In the genomic region with DNA sequence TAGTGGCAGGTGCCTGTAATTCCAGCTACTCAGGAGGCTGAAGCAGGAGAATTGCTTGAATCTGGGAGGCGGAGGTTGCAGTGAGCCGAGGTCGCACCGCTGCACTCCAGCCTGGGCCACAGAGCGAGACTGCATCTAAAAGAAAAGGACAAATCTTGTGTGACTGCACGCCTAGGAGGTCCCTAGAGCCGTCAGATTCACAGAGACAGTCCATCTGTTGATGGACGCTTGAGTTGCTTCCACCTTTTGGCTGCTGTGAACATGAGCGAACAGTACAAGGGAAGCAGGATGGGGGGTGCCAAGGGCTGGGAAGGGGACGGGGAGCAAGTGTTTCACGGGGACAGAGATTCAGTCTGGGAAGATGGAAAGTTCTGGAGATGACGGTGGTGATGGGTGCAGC, we compare ENCODE assay signal across 16 cellular contexts.
A peak's percentile ranks its signal among the peaks of the same experiment; 100 is the strongest.
DNase-seq lines count a peak whose midpoint lies in the region; ATAC-seq, FAIRE-seq and TF ChIP-seq lines count a peak whose summit lies in the region.
"Had no signal": no experiment of that assay in that cellular context is flagged by ENCODE, and none has a peak within 500 bp of the region (broad histone marks: within the 10 kb centered on the region; RNA-seq: fewer than 3 reads in every experiment).

No MANE protein-coding gene starts in this region.

- H3K4me3 Mint-ChIP-seq in activated CD8-positive, alpha-beta T cell treated with anti-CD3 and anti-CD28 coated beads, Interleukin-2, amount 10 ng/mL, durations not matched to agents 7 days and 5 days: no peak overlapping the region
- no peak overlapping the region for H3K4me3 Mint-ChIP-seq in activated CD8-positive, alpha-beta T cell treated with anti-CD3 and anti-CD28 coated beads for 36 hours
- H3K4me3 Mint-ChIP-seq in WTC11: no peak overlapping the region
- H3K4me3 Mint-ChIP-seq: central memory CD8-positive, alpha-beta T cell had no signal

- no peak overlapping the region for H4K5ac ChIP-seq in IMR-90 (ENCODE audit: low read depth, low read length)

- peaks cover 60% of the 10 kb centered on the region for H3K4me1 Mint-ChIP-seq in activated CD8-positive, alpha-beta T cell treated with anti-CD3 and anti-CD28 coated beads, Interleukin-2, amount 10 ng/mL, durations not matched to agents 7 days and 5 days (ENCODE audit: low read depth)
- H3K4me1 Mint-ChIP-seq in activated CD8-positive, alpha-beta T cell treated with anti-CD3 and anti-CD28 coated beads for 36 hours (ENCODE audit: low read depth): peaks cover 51% of the 10 kb centered on the region
- H3K4me1 Mint-ChIP-seq in WTC11: peaks cover 20% of the 10 kb centered on the region

- no peak overlapping the region for H4K91ac ChIP-seq in IMR-90 (ENCODE audit: insufficient read depth, low read depth, low read length)

- FAIRE-seq in GM12878 (lab: Jason Lieb, UNC): no peak
- FAIRE-seq: A204.1, K562 had no signal

- H3K36me3 Mint-ChIP-seq in activated CD8-positive, alpha-beta T cell treated with anti-CD3 and anti-CD28 coated beads, Interleukin-2, amount 10 ng/mL, durations not matched to agents 7 days and 5 days (ENCODE audit: low read depth): peaks cover 7% of the 10 kb centered on the region
- H3K36me3 Mint-ChIP-seq in activated CD8-positive, alpha-beta T cell treated with anti-CD3 and anti-CD28 coated beads for 36 hours (ENCODE audit: low read depth): peaks cover 5% of the 10 kb centered on the region
- no peaks in the 10 kb centered on the region; the same call in 1 of the 2 replicates for H3K36me3 Mint-ChIP-seq in WTC11

- H2AK5ac ChIP-seq in IMR-90 (ENCODE audit: low read depth, low read length): 0 out of 2 replicates have a peak overlapping the region, but pooled peaks have one; percentile 14

- no TSS peak for BruUV-seq in IMR-90 (replicated peaks; lab: Mats Ljungman, UMichigan)
- no TSS peak for BruUV-seq in GM12878 (replicated peaks; lab: Mats Ljungman, UMichigan)

- no peak overlapping the region for H3K18ac ChIP-seq in IMR-90 (ENCODE audit: low read depth, low read length)

- no peak for TF ChIP-seq EP300 in GM12878 (IDR thresholded peaks at IDR 0.05; ENCODE audit: borderline replicate concordance in 1 of 2, control insufficient read depth in 1 of 2, low read depth in 2 of 2, low read length in 2 of 2)

- H3K9ac ChIP-seq in IMR-90 (ENCODE audit: low read depth, low read length): no peak overlapping the region
- peak overlapping the region; percentile 55 for H3K9ac ChIP-seq in GM12878 (ENCODE audit: control insufficient read depth, insufficient read depth, low read length)

- in situ Hi-C loops in IMR-90 (cut with MboI; ENCODE audit: low sequenced_read_pairs): no loop called here
- in situ Hi-C loops in GM12878 (cut with MboI): no loop called here

- H3K9me3 ChIP-seq in IMR-90 (ENCODE audit: control insufficient read depth, insufficient read depth, low read length) (0 out of 2 replicates have a peak, but pooled peaks cover 1% of the 10 kb centered on the region), GM12878 (replicated peaks; ENCODE audit: control insufficient read depth, insufficient read depth, low read length) (peaks cover 4% of the 10 kb centered on the region; the same call in 2 of the 3 replicates), psoas muscle (no peaks in the 10 kb centered on the region)

- peak overlapping the region; percentile 0 for H3K27ac Mint-ChIP-seq in activated CD8-positive, alpha-beta T cell treated with anti-CD3 and anti-CD28 coated beads, Interleukin-2, amount 10 ng/mL, durations not matched to agents 7 days and 5 days
- H3K27ac Mint-ChIP-seq in activated CD8-positive, alpha-beta T cell treated with anti-CD3 and anti-CD28 coated beads for 36 hours: no peak overlapping the region
- H3K27ac Mint-ChIP-seq in WTC11: no peak overlapping the region

- no peaks in the 10 kb centered on the region for H3K27me3 Mint-ChIP-seq in activated CD8-positive, alpha-beta T cell treated with anti-CD3 and anti-CD28 coated beads, Interleukin-2, amount 10 ng/mL, durations not matched to agents 7 days and 5 days (ENCODE audit: low read depth)
- H3K27me3 Mint-ChIP-seq in activated CD8-positive, alpha-beta T cell treated with anti-CD3 and anti-CD28 coated beads for 36 hours: no peaks in the 10 kb centered on the region
- H3K27me3 Mint-ChIP-seq in WTC11 (ENCODE audit: low read depth): no peaks in the 10 kb centered on the region
- H3K27me3 Mint-ChIP-seq: central memory CD8-positive, alpha-beta T cell had no signal

- no peak for ATAC-seq in activated CD8-positive, alpha-beta T cell treated with anti-CD3 and anti-CD28 coated beads, Interleukin-2, amount 10 ng/mL, durations not matched to agents 7 days and 5 days
- no peak for ATAC-seq in activated CD8-positive, alpha-beta T cell treated with anti-CD3 and anti-CD28 coated beads for 36 hours
- no peak for ATAC-seq in IMR-90 (ENCODE audit: low read depth)
- peak; percentile 3; the same call in 2 of the 3 replicates for ATAC-seq in GM12878
- no peak for ATAC-seq in psoas muscle
- ATAC-seq in GM21367 (IDR thresholded peaks at IDR 0.05; ENCODE audit: unreplicated experiment): no peak
- no peak for ATAC-seq in WTC11

- H4K8ac ChIP-seq in IMR-90 (ENCODE audit: low read depth in 2 of 2, low read length in 2 of 2): no peak overlapping the region

- no peaks in the 10 kb centered on the region for H3K36me3 ChIP-seq in IMR-90 (ENCODE audit: control insufficient read depth, insufficient read depth, low read length)
- H3K36me3 ChIP-seq in GM12878 (ENCODE audit: control insufficient read depth in 2 of 2, insufficient read depth in 2 of 2, low read length in 1 of 2): 0 out of 4 replicates have a peak, but pooled peaks cover 0 to 3% of the 10 kb centered on the region in 2 experiments
- no peaks in the 10 kb centered on the region for H3K36me3 ChIP-seq in psoas muscle (ENCODE audit: insufficient read depth in 1 of 2, low read depth in 1 of 2)

- H3K79me2 ChIP-seq in GM12878 (ENCODE audit: control insufficient read depth, insufficient read depth, low read length): peaks cover 12% of the 10 kb centered on the region

- peaks cover 3% of the 10 kb centered on the region; the same call in 1 of the 2 replicates for H3K9me1 ChIP-seq in IMR-90 (ENCODE audit: insufficient read depth, low read length)

- no peak overlapping the region for H2BK20ac ChIP-seq in IMR-90 (ENCODE audit: low read depth, low read length)

- H3K27ac ChIP-seq in IMR-90 (ENCODE audit: insufficient read depth, low read length): no peak overlapping the region
- H3K27ac ChIP-seq in GM12878 (ENCODE audit: control insufficient read depth, insufficient read depth): peak overlapping the region; percentile 92
- peak overlapping the region; percentile 32 for H3K27ac ChIP-seq in psoas muscle

- no peaks in the 10 kb centered on the region for H3K9me3 Mint-ChIP-seq in activated CD8-positive, alpha-beta T cell treated with anti-CD3 and anti-CD28 coated beads, Interleukin-2, amount 10 ng/mL, durations not matched to agents 7 days and 5 days (ENCODE audit: insufficient read depth)
- peaks cover 12% of the 10 kb centered on the region for H3K9me3 Mint-ChIP-seq in activated CD8-positive, alpha-beta T cell treated with anti-CD3 and anti-CD28 coated beads for 36 hours
- peaks cover 11% of the 10 kb centered on the region for H3K9me3 Mint-ChIP-seq in WTC11
- H3K9me3 Mint-ChIP-seq: central memory CD8-positive, alpha-beta T cell had no signal

- H3K4me3 ChIP-seq in IMR-90 (ENCODE audit: insufficient read depth, low read depth, low read length) (no peak overlapping the region), GM12878 (peak overlapping the region; percentile 57; the same call in 1 of the 2 replicates), psoas muscle (no peak overlapping the region)
- H3K4me3 ChIP-seq: K562 had no signal

- DNase-seq in activated CD8-positive, alpha-beta T cell treated with anti-CD3 and anti-CD28 coated beads, Interleukin-2, amount 10 ng/mL, durations not matched to agents 7 days and 5 days: no peak
- DNase-seq in activated CD8-positive, alpha-beta T cell treated with anti-CD3 and anti-CD28 coated beads for 36 hours: no peak
- DNase-seq in IMR-90 (no peak), GM12878 (ENCODE audit: low read depth, low spot score) (no peak), psoas muscle (no peak), GF-D8 (lab: John Stamatoyannopoulos, UW) (no peak), WTC11 (ENCODE audit: low spot score) (no peak)
- DNase-seq: activated CD4-positive, alpha-beta T cell treated with anti-CD3 and anti-CD28 coated beads for 4 hours; foreskin fibroblast; NCI-H1092 treated with DMSO at 0.1 percent for 48 hours; occipital lobe; T-helper 9 cell had no signal

- H2BK5ac ChIP-seq in IMR-90 (ENCODE audit: low read depth, low read length, poor library complexity, severe bottlenecking): no peak overlapping the region

- H2AFZ ChIP-seq in IMR-90 (replicated peaks; ENCODE audit: low read length, poor library complexity): no peak overlapping the region
- H2AFZ ChIP-seq in GM12878 (ENCODE audit: control insufficient read depth, low read depth, low read length): peak overlapping the region; percentile 47

- no peaks in the 10 kb centered on the region for H3K79me1 ChIP-seq in IMR-90 (ENCODE audit: low read depth in 1 of 2, low read length in 2 of 2)

- RAD21 ChIA-PET in GM12878 (lab: Charles Lee; ENCODE audit: unreplicated experiment): interaction anchor here (1.1 to 5.7 kb wide), 5 partner anchors 12 to 169 kb away, joined by 3 to 74 read pairs (median 4); a partner anchor contains a TSS

- no peak overlapping the region for H2BK15ac ChIP-seq in IMR-90 (ENCODE audit: low read depth, low read length)

- POLR2A ChIA-PET in activated CD8-positive, alpha-beta T cell treated with anti-CD3 and anti-CD28 coated beads, Interleukin-2, amount 10 ng/mL, durations not matched to agents 7 days and 5 days (lab: Charles Lee): interaction anchor here (8.7 kb wide), 1 partner anchor 147 kb away, joined by 143 read pairs; a partner anchor contains a TSS
- POLR2A ChIA-PET in activated CD8-positive, alpha-beta T cell treated with anti-CD3 and anti-CD28 coated beads for 36 hours (lab: Charles Lee): interaction anchor here (1.2 kb wide), 1 partner anchor 14 kb away, joined by 3 read pairs; no protein-coding TSS in a partner anchor
- POLR2A ChIA-PET in IMR-90 (lab: Charles Lee; ENCODE audit: unreplicated experiment) (no interaction called here), GM12878 (lab: Charles Lee) (interaction anchor here (0.7 to 1.3 kb wide), 5 partner anchors 12 to 161 kb away, joined by 3 to 5 read pairs (median 3); no protein-coding TSS in a partner anchor), WTC11 (lab: Charles Lee) (no interaction called here)

- H3K4ac ChIP-seq in IMR-90 (ENCODE audit: low read depth, low read length): no peak overlapping the region

- H3K14ac ChIP-seq in IMR-90 (replicated peaks; ENCODE audit: low read depth, low read length): no peak overlapping the region

- H3K4me1 ChIP-seq in IMR-90 (ENCODE audit: control insufficient read depth, insufficient read depth, low read length): peaks cover 12% of the 10 kb centered on the region
- H3K4me1 ChIP-seq in GM12878 (ENCODE audit: control insufficient read depth, insufficient read depth, low read length): peaks cover 70% of the 10 kb centered on the region
- peaks cover 20% of the 10 kb centered on the region for H3K4me1 ChIP-seq in psoas muscle

- TF ChIP-seq POLR2A in IMR-90 (IDR thresholded peaks at IDR 0.05; ENCODE audit: low read depth, low read length) (no peak), GM12878 (IDR thresholded peaks at IDR 0.05; ENCODE audit: low read depth, low read length) (no peak)

- dilution Hi-C loops in IMR-90 (cut with HindIII; ENCODE audit: low sequenced_read_pairs, unreplicated experiment): no loop called here

- no peak overlapping the region for H2AK9ac ChIP-seq in IMR-90 (replicated peaks; ENCODE audit: low read depth, low read length, poor library complexity)

- H2BK120ac ChIP-seq in IMR-90 (ENCODE audit: low read depth, low read length): no peak overlapping the region

- peaks cover 2% of the 10 kb centered on the region; the same call in 1 of the 2 replicates for H3K27me3 ChIP-seq in IMR-90 (ENCODE audit: control insufficient read depth, insufficient read depth, low read length)
- no peaks in the 10 kb centered on the region for H3K27me3 ChIP-seq in GM12878 (replicated peaks in 1 of 2; ENCODE audit: control insufficient read depth in 2 of 2, insufficient read depth in 2 of 2, low read length in 1 of 2)
- H3K27me3 ChIP-seq in psoas muscle (ENCODE audit: insufficient read depth in 3 of 3, low read length in 2 of 3): no peaks in the 10 kb centered on the region

- no peak for TF ChIP-seq RAD21 in IMR-90 (IDR thresholded peaks at IDR 0.05; ENCODE audit: low read length)
- no peak for TF ChIP-seq RAD21 in GM12878 (IDR thresholded peaks at IDR 0.05; ENCODE audit: insufficient read depth, low read depth, low read length)

- H3K4me2 ChIP-seq in IMR-90 (ENCODE audit: low read depth, low read length) (no peak overlapping the region), GM12878 (ENCODE audit: control insufficient read depth, insufficient read depth) (peak overlapping the region; percentile 90)

- intact Hi-C loops in activated CD8-positive, alpha-beta T cell treated with anti-CD3 and anti-CD28 coated beads for 36 hours (cut with micrococcal nuclease): no loop called here
- intact Hi-C loops in IMR-90 (cut with micrococcal nuclease) (no loop called here), GM12878 (cut with micrococcal nuclease; ENCODE audit: unreplicated experiment) (loop anchor here (5.0 to 10.0 kb wide), 4 partner anchors 296 to 536 kb away; a partner anchor contains a TSS), psoas muscle (cut with DNase I) (no loop called here)

- CTCF ChIA-PET in activated CD8-positive, alpha-beta T cell treated with anti-CD3 and anti-CD28 coated beads, Interleukin-2, amount 10 ng/mL, durations not matched to agents 7 days and 5 days (lab: Charles Lee): interaction anchor here (1.2 to 5.6 kb wide), 2 partner anchors 12 to 13 kb away, joined by 4 to 67 read pairs; no protein-coding TSS in a partner anchor
- CTCF ChIA-PET in activated CD8-positive, alpha-beta T cell treated with anti-CD3 and anti-CD28 coated beads for 36 hours (lab: Charles Lee): interaction anchor here (1.2 to 5.6 kb wide), 3 partner anchors 13 to 24 kb away, joined by 3 to 74 read pairs (median 44); no protein-coding TSS in a partner anchor
- CTCF ChIA-PET in IMR-90 (lab: Yijun Ruan, JAX): no interaction called here
- CTCF ChIA-PET in GM12878 (lab: Yijun Ruan, JAX): interaction anchor here (1.5 to 21.7 kb wide), 2 partner anchors 10 kb away, joined by 8 to 318 read pairs; no protein-coding TSS in a partner anchor
- CTCF ChIA-PET in WTC11 (lab: Charles Lee): interaction anchor here (0.6 to 2.8 kb wide), 10 partner anchors 10 to 192 kb away, joined by 3 to 38 read pairs (median 4); no protein-coding TSS in a partner anchor

- no peak overlapping the region for H3K23ac ChIP-seq in IMR-90 (ENCODE audit: low read depth, low read length)

- no peak for TF ChIP-seq CTCF in activated CD8-positive, alpha-beta T cell treated with anti-CD3 and anti-CD28 coated beads for 36 hours (IDR thresholded peaks at IDR 0.05)
- no peak for TF ChIP-seq CTCF in IMR-90 (conservative IDR thresholded peaks at IDR 0.05; ENCODE audit: low read depth, low read length)
- TF ChIP-seq CTCF in GM12878 (IDR thresholded peaks at IDR 0.05 in 2 of 3, conservative IDR thresholded peaks at IDR 0.05 in 1 of 3; ENCODE audit: control insufficient read depth in 2 of 3, extremely low read depth in 1 of 3, insufficient read depth in 1 of 3, low read depth in 3 of 3, low read length in 3 of 3): no peak
- no peak for TF ChIP-seq CTCF in psoas muscle (IDR thresholded peaks at IDR 0.05)
- no peak for TF ChIP-seq CTCF in WTC11 (IDR thresholded peaks at IDR 0.05)

- SMC1A ChIA-PET in GM12878 (lab: Charles Lee; ENCODE audit: uncharacterized antibody, unreplicated experiment): interaction anchor here (0.8 to 3.9 kb wide), 7 partner anchors 9 to 229 kb away, joined by 3 to 49 read pairs (median 3); no protein-coding TSS in a partner anchor

- no peak overlapping the region for H3K56ac ChIP-seq in IMR-90 (ENCODE audit: extremely low read depth, insufficient read depth, low read length)

- WGBS in IMR-90 (ENCODE audit: extremely low coverage in 2 of 2, insufficient read length in 1 of 2), 2 experiments: 89% methylated on average over 9 of the region's 12 CpGs; no CpG with 5 or more reads in 1 of the 2 experiments
- 11% methylated on average over 12 of the region's 12 CpGs for WGBS in GM12878 (ENCODE audit: insufficient coverage, insufficient replicate concordance, low lambda C conversion rate, missing lambda C conversion rate)
- 90 to 93% (median 91%) methylated on average over 12 of the region's 12 CpGs for WGBS in psoas muscle, 3 donors

- H4K20me1 ChIP-seq in IMR-90 (ENCODE audit: insufficient read depth, low read length): 0 out of 2 replicates have a peak, but pooled peaks cover 3% of the 10 kb centered on the region
- H4K20me1 ChIP-seq in GM12878 (ENCODE audit: control insufficient read depth, insufficient read depth): no peaks in the 10 kb centered on the region

Comparison
In these comparisons a context has a peak if more than half of its experiments do, and no peak if none do; other contexts are left out.
1. POLR2A ChIA-PET loops: an anchor here in activated CD8-positive, alpha-beta T cell treated with anti-CD3 and anti-CD28 coated beads, Interleukin-2, amount 10 ng/mL, durations not matched to agents 7 days and 5 days (8.7 kb wide), activated CD8-positive, alpha-beta T cell treated with anti-CD3 and anti-CD28 coated beads for 36 hours (1.2 kb wide) and GM12878 (0.7 to 1.3 kb wide); none called in IMR-90 and WTC11.